1 cellular context compared by ENCODE assay signal in genomic region chr14:33951183-33951840, GRCh38.
TF ChIP-seq lines count a peak whose summit lies in the region.

No MANE protein-coding gene starts in this region.

TF ChIP-seq in HEK293, 187 proteins besides CTCF, POLR2A, EP300 and RAD21 (continued from another document):
- TF ChIP-seq ZNF704 (tag by site-specific recombination; IDR thresholded peaks at IDR 0.05) (no peak), ATF2 (tag by site-specific recombination; IDR thresholded peaks at IDR 0.05; ENCODE audit: low read depth) (no peak), ZNF2 (tag by site-specific recombination; IDR thresholded peaks at IDR 0.05) (no peak)
TF ChIP-seq in HEK293: peak in this region for 3.
